19 cellular contexts compared by ENCODE assay signal in genomic region chr7:68414631-68415425, GRCh38.
"Had no signal": no experiment of that assay in that cellular context is flagged by ENCODE, and none has a peak within 500 bp of the region (broad histone marks: within the 10 kb centered on the region; RNA-seq: fewer than 3 reads in every experiment).

No MANE protein-coding gene starts in this region.

- H3K27me3 Mint-ChIP-seq: activated CD4-positive, alpha-beta memory T cell treated with anti-CD3 and anti-CD28 coated beads for 36 hours; activated CD8-positive, alpha-beta memory T cell treated with anti-CD3 and anti-CD28 coated beads, Interleukin-2, amount 10 ng/mL, durations not matched to agents 7 days and 5 days; activated naive CD4-positive, alpha-beta T cell treated with anti-CD3 and anti-CD28 coated beads, Interleukin-2, amount 50 U/mL, for 24 hours; memory B cell; naive B cell; stimulated activated naive CD8-positive, alpha-beta T cell treated with anti-CD3 and anti-CD28 coated beads, Interleukin-15, amount 100 ng/mL, for 72 hours had no signal

- FAIRE-seq: endometrium, keratinocyte had no signal

- H3K27ac Mint-ChIP-seq: activated CD4-positive, alpha-beta memory T cell treated with anti-CD3 and anti-CD28 coated beads for 36 hours; activated CD8-positive, alpha-beta memory T cell treated with anti-CD3 and anti-CD28 coated beads, Interleukin-2, amount 10 ng/mL, durations not matched to agents 7 days and 5 days; activated naive CD4-positive, alpha-beta T cell treated with anti-CD3 and anti-CD28 coated beads, Interleukin-2, amount 50 U/mL, for 24 hours; activated T-helper 1 cell treated with anti-CD3 and anti-CD28 coated beads, Interleukin-12 subunit alpha, Interleukin-12 subunit beta, Interleukin-2, Interleukin-4 antibody, amounts not matched to agents 30 ng/mL and 10 ng/mL and 1 ng/mL, durations not matched to agents 14 hours and 24 hours and 36 hours; memory B cell; naive B cell; stimulated activated naive CD8-positive, alpha-beta T cell treated with anti-CD3 and anti-CD28 coated beads, Interleukin-15, amount 100 ng/mL, for 72 hours had no signal

- H3K36me3 Mint-ChIP-seq: activated CD4-positive, alpha-beta memory T cell treated with anti-CD3 and anti-CD28 coated beads for 36 hours; activated CD8-positive, alpha-beta memory T cell treated with anti-CD3 and anti-CD28 coated beads, Interleukin-2, amount 10 ng/mL, durations not matched to agents 7 days and 5 days; activated naive CD4-positive, alpha-beta T cell treated with anti-CD3 and anti-CD28 coated beads, Interleukin-2, amount 50 U/mL, for 24 hours; memory B cell had no signal

- H3K4me3 Mint-ChIP-seq: activated CD4-positive, alpha-beta memory T cell treated with anti-CD3 and anti-CD28 coated beads for 36 hours; activated CD8-positive, alpha-beta memory T cell treated with anti-CD3 and anti-CD28 coated beads, Interleukin-2, amount 10 ng/mL, durations not matched to agents 7 days and 5 days; activated naive CD4-positive, alpha-beta T cell treated with anti-CD3 and anti-CD28 coated beads, Interleukin-2, amount 50 U/mL, for 24 hours; activated T-helper 1 cell treated with anti-CD3 and anti-CD28 coated beads, Interleukin-12 subunit alpha, Interleukin-12 subunit beta, Interleukin-2, Interleukin-4 antibody, amounts not matched to agents 30 ng/mL and 10 ng/mL and 1 ng/mL, durations not matched to agents 14 hours and 24 hours and 36 hours; memory B cell; stimulated activated naive CD8-positive, alpha-beta T cell treated with anti-CD3 and anti-CD28 coated beads, Interleukin-15, amount 100 ng/mL, for 72 hours had no signal

- H3K4me1 Mint-ChIP-seq: activated CD8-positive, alpha-beta memory T cell treated with anti-CD3 and anti-CD28 coated beads, Interleukin-2, amount 10 ng/mL, durations not matched to agents 7 days and 5 days; activated naive CD4-positive, alpha-beta T cell treated with anti-CD3 and anti-CD28 coated beads, Interleukin-2, amount 50 U/mL, for 24 hours; memory B cell; naive B cell; stimulated activated naive CD8-positive, alpha-beta T cell treated with anti-CD3 and anti-CD28 coated beads, Interleukin-15, amount 100 ng/mL, for 72 hours had no signal

- DNase-seq: activated CD4-positive, alpha-beta memory T cell treated with anti-CD3 and anti-CD28 coated beads for 36 hours; activated CD4-positive, alpha-beta T cell treated with anti-CD3 and anti-CD28 coated beads for 4 hours; activated CD4-positive, CD25-positive, alpha-beta regulatory T cell; activated CD8-positive, alpha-beta memory T cell treated with anti-CD3 and anti-CD28 coated beads, Interleukin-2, amount 10 ng/mL, durations not matched to agents 7 days and 5 days; activated gamma-delta T cell; body of pancreas; heart left ventricle; left colon; mucosa of descending colon; naive B cell; right lobe of liver; stimulated activated CD4-positive, alpha-beta T cell treated with anti-CD3 and anti-CD28 coated beads, Interleukin-1b, Interleukin-23, amount 100 ng/mL, for 48 hours; stimulated activated naive CD8-positive, alpha-beta T cell treated with anti-CD3 and anti-CD28 coated beads, Interleukin-15, amount 100 ng/mL, for 72 hours; tibial artery had no signal
